1 cellular context compared by ENCODE assay signal in genomic region chr19:48899781-48900476, GRCh38.
A peak's percentile ranks its signal among the peaks of the same experiment; 100 is the strongest.
TF ChIP-seq lines count a peak whose summit lies in the region.

NUCB1 (plus strand) TSS chr19:48900312; CDS start chr19:48900797, 485 bp downstream.

TF ChIP-seq in HEK293, 187 proteins besides CTCF, POLR2A, EP300 and RAD21 (continued from another document and continues in another):
- TF ChIP-seq ZNF518A (tag by site-specific recombination; conservative IDR thresholded peaks at IDR 0.05; ENCODE audit: low read depth) (peak; percentile 87), ZNF449 (tag by site-specific recombination; IDR thresholded peaks at IDR 0.05) (peak; percentile 36; the same call in 1 of the 2 replicates), ZNF274 (IDR thresholded peaks at IDR 0.05; ENCODE audit: low read length) (no peak), ZNF274 (tag by site-specific recombination; IDR thresholded peaks at IDR 0.05; ENCODE audit: borderline replicate concordance) (no peak), ZNF157 (tag by site-specific recombination; IDR thresholded peaks at IDR 0.05) (no peak), ZBTB49 (tag by site-specific recombination; IDR thresholded peaks at IDR 0.05; ENCODE audit: low read depth) (no peak), ZNF677 (tag by site-specific recombination; IDR thresholded peaks at IDR 0.05) (no peak), ZNF777 (tag by site-specific recombination; IDR thresholded peaks at IDR 0.05; ENCODE audit: borderline replicate concordance) (no peak; the same call in 1 of the 2 replicates), ZNF366 (tag by site-specific recombination; conservative IDR thresholded peaks at IDR 0.05) (peak; percentile 89), RBAK (tag by site-specific recombination; IDR thresholded peaks at IDR 0.05) (no peak), KLF1 (tag by site-specific recombination; IDR thresholded peaks at IDR 0.05) (peak; percentile 67), ZNF654 (tag by site-specific recombination; IDR thresholded peaks at IDR 0.05; ENCODE audit: low read depth) (0 out of 2 replicates have a peak, but pooled peaks have one; percentile 4), ZNF10 (tag by site-specific recombination; IDR thresholded peaks at IDR 0.05) (peak; percentile 34; the same call in 1 of the 2 replicates), MEIS1 (CRISPR knock-in tag; IDR thresholded peaks at IDR 0.05; ENCODE audit: borderline replicate concordance) (no peak), SETDB1 (IDR thresholded peaks at IDR 0.05; ENCODE audit: insufficient read length, low read length) (no peak), ZNF132 (tag by site-specific recombination; IDR thresholded peaks at IDR 0.05; ENCODE audit: borderline replicate concordance) (no peak), IKZF3 (tag by site-specific recombination; IDR thresholded peaks at IDR 0.05) (peak; percentile 73), ZNF324 (tag by site-specific recombination; IDR thresholded peaks at IDR 0.05) (0 out of 2 replicates have a peak, but pooled peaks have one; percentile 24), YY1 (tag by site-specific recombination; IDR thresholded peaks at IDR 0.05) (no peak), ZNF629 (tag by site-specific recombination; IDR thresholded peaks at IDR 0.05) (peak; percentile 64), ZNF580 (tag by site-specific recombination; IDR thresholded peaks at IDR 0.05) (peak; percentile 64), PRDM6 (tag by site-specific recombination; IDR thresholded peaks at IDR 0.05) (no peak), ZNF558 (tag by site-specific recombination; IDR thresholded peaks at IDR 0.05) (no peak), EGR2 (tag by site-specific recombination; IDR thresholded peaks at IDR 0.05; ENCODE audit: low read depth) (no peak), ZXDB (tag by site-specific recombination; IDR thresholded peaks at IDR 0.05) (peak; percentile 90), SALL2 (tag by site-specific recombination; IDR thresholded peaks at IDR 0.05; ENCODE audit: borderline replicate concordance) (no peak), ZNF433 (tag by site-specific recombination; IDR thresholded peaks at IDR 0.05; ENCODE audit: low read depth) (no peak), PRDM4 (tag by site-specific recombination; IDR thresholded peaks at IDR 0.05) (no peak), SP2 (tag by site-specific recombination; IDR thresholded peaks at IDR 0.05) (peak; percentile 89), ZEB2 (tag by site-specific recombination; IDR thresholded peaks at IDR 0.05) (0 out of 2 replicates have a peak, but pooled peaks have one; percentile 18), ZBTB21 (tag by site-specific recombination; IDR thresholded peaks at IDR 0.05) (no peak; the same call in none of the 2 replicates), PRDM10 (tag by site-specific recombination; IDR thresholded peaks at IDR 0.05) (peak; percentile 73), AEBP2 (tag by site-specific recombination; IDR thresholded peaks at IDR 0.05; ENCODE audit: borderline replicate concordance) (no peak), KLF9 (tag by site-specific recombination; IDR thresholded peaks at IDR 0.05; ENCODE audit: low read depth) (peak; percentile 88), ZBTB8A (tag by site-specific recombination; IDR thresholded peaks at IDR 0.05) (peak; percentile 42; the same call in 1 of the 2 replicates), ZBTB20 (tag by site-specific recombination; IDR thresholded peaks at IDR 0.05) (peak; percentile 75), ZNF311 (tag by site-specific recombination; IDR thresholded peaks at IDR 0.05; ENCODE audit: borderline replicate concordance) (no peak), ZBTB6 (tag by site-specific recombination; IDR thresholded peaks at IDR 0.05) (0 out of 2 replicates have a peak, but pooled peaks have one; percentile 41), ZSCAN23 (tag by site-specific recombination; IDR thresholded peaks at IDR 0.05) (no peak)
